In the genomic region with DNA sequence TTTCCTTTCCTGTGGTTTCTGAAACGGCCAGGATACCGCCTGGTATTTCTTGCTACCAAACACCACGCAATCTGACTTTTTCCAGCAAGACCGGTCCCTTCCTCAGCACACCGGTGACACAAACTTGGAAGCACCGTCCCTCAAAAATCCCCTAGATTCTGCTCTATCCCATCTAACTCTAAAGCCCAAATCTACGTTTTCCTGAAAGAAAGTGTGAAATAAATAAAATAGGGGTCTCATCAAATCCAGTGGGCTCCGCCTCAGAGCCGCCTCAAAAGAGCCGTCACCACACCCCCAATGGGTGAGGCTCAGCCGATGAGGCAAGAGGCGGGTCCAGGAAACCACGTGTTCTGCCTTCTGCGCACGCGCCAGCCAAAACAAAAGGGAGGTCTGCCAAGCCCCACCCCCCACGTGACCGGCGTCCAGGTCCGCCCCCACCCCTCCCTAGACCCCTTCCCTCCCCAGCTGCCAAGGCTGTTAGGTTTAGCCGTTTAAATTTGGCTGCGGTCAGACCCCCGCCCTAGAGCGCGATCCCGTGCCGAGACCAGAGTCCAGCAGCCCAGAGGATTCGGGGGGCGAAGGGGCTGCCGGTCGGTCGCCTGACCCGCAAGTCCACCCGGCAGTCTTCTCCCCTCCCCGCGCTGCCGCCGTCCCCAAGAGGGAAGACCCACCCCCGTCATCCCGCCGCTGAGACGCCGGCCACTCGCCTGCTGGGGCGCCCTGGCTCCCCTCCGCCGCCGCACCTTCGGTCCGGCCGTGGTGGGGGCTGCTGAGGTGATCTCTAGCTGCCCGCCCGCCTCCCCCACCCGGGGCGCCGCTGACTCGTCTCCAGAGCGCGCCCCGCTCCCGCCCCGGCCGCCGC, we compare ENCODE assay signal across 9 cellular contexts. TPM values are rescaled to one million over a fixed set of nuclear protein-coding genes. Genes with fewer than 3 reads are reported as not detected.
DNase-seq lines count a peak whose midpoint lies in the region; ATAC-seq, FAIRE-seq and TF ChIP-seq lines count a peak whose summit lies in the region.
"Had no signal": no experiment of that assay in that cellular context is flagged by ENCODE, and none has a peak within 500 bp of the region (broad histone marks: within the 10 kb centered on the region; RNA-seq: fewer than 3 reads in every experiment).

No MANE protein-coding gene starts in this region.

- H3K79me2 ChIP-seq in keratinocyte (ENCODE audit: control insufficient read depth, insufficient read depth, low read length): peaks cover 11% of the 10 kb centered on the region

- H3K27ac ChIP-seq in keratinocyte (ENCODE audit: control insufficient read depth, insufficient read depth, low read length): peak overlapping the region; percentile 95

- H3K4me2 ChIP-seq in keratinocyte (ENCODE audit: control insufficient read depth, extremely low read depth, insufficient read depth, low read depth, low read length): peak overlapping the region; percentile 92

- peak overlapping the region; percentile 72 to 92 (median 80) for H3K4me3 ChIP-seq in keratinocyte (ENCODE audit: control insufficient read depth in 2 of 3, extremely low read depth in 1 of 3, insufficient read depth in 2 of 3, low read depth in 1 of 3, low read length in 3 of 3)

- H3K27me3 ChIP-seq in keratinocyte (ENCODE audit: control insufficient read depth, extremely low read depth, insufficient read depth, low read length): no peaks in the 10 kb centered on the region

- ATAC-seq in HG03378 (IDR thresholded peaks at IDR 0.05; ENCODE audit: unreplicated experiment): peak; percentile 70

- H3K4me1 ChIP-seq in keratinocyte (ENCODE audit: control insufficient read depth, extremely low read depth, insufficient read depth, low read length): peaks cover 12% of the 10 kb centered on the region

- no peaks in the 10 kb centered on the region for H3K36me3 ChIP-seq in keratinocyte (ENCODE audit: control insufficient read depth in 2 of 2, extremely low read depth in 1 of 2, insufficient read depth in 2 of 2, low read length in 2 of 2)

- peak; percentile 95 for DNase-seq in AG20443 (ENCODE audit: low spot score)
- peak; percentile 86 for DNase-seq in NCI-H446 treated with DMSO at 0.1 percent for 48 hours (lab: John Stamatoyannopoulos, UW)
- peak; percentile 95 for DNase-seq in activated CD4-positive, alpha-beta T cell treated with anti-CD3 and anti-CD28 coated beads for 1 hour
- DNase-seq in cerebellum (ENCODE audit: low spot score): peak; percentile 93
- DNase-seq in keratinocyte (ENCODE audit: low read depth, low spot score): peak; percentile 73
- DNase-seq in stimulated activated CD4-positive, alpha-beta T cell treated with anti-CD3 and anti-CD28 coated beads, Interleukin-12 subunit alpha, Interleukin-12 subunit beta, amount 100 ng/mL, for 48 hours (ENCODE audit: low read depth in 2 of 3, low spot score in 1 of 3): peak; percentile 95 to 97 (median 96)

- H4K20me1 ChIP-seq in keratinocyte (ENCODE audit: control insufficient read depth, extremely low read depth, insufficient read depth, low read length): no peaks in the 10 kb centered on the region

- peak overlapping the region; percentile 90 for H2AFZ ChIP-seq in keratinocyte (ENCODE audit: control insufficient read depth, low read length)

- no peak for TF ChIP-seq CTCF in keratinocyte (optimal IDR thresholded peaks at IDR 0.05 in 1 of 3, IDR thresholded peaks at IDR 0.05 in 1 of 3, conservative IDR thresholded peaks at IDR 0.05 in 1 of 3; ENCODE audit: extremely low read depth in 1 of 3, insufficient read depth in 2 of 3, low read length in 3 of 3)

- dilution Hi-C loops in keratinocyte (cut with MboI; ENCODE audit: extremely low pct_ligation_motif_present, low sequenced_read_pairs): no loop called here

- peak; percentile 81 for FAIRE-seq in keratinocyte (lab: Jason Lieb, UNC)

- H3K9me3 ChIP-seq in keratinocyte (ENCODE audit: control insufficient read depth, low read depth, low read length): no peaks in the 10 kb centered on the region

- peak; percentile 55 for TF ChIP-seq POLR2A in GM19099 (IDR thresholded peaks at IDR 0.05; ENCODE audit: extremely low read depth, insufficient read length, low read depth)

- no peaks in the 10 kb centered on the region for H3K9me1 ChIP-seq in keratinocyte (ENCODE audit: control insufficient read depth, extremely low read depth, insufficient read depth, low read length)

- peak overlapping the region; percentile 96 for H3K9ac ChIP-seq in keratinocyte (ENCODE audit: control insufficient read depth, extremely low read depth, insufficient read depth, low read length)

RNA-seq across cellular contexts. Expression of a gene that starts 0.5 kb away (rescaled TPM):
- 87.2 TPM for total RNA-seq in cerebellum
- polyA plus RNA-seq in keratinocyte: 2.1 to 4.7 TPM (median 3.2 TPM) in 3 replicates
- 8.7 TPM for polyA plus RNA-seq in keratinocyte (2011; ENCODE audit: low read depth)
- 1.1 and 3.5 TPM in 2 replicates for polyA plus RNA-seq in keratinocyte (2011; cell fraction: cytosol; rRNA removed)
- polyA plus RNA-seq in keratinocyte (2011; cell fraction: nucleus; rRNA removed): 7.8 and 9.3 TPM in 2 replicates
- polyA plus RNA-seq in keratinocyte (2012; ENCODE audit: low replicate concordance): 1.4 and 5.5 TPM in 2 replicates
- polyA minus RNA-seq in keratinocyte: 2.5 to 5.6 TPM (median 2.8 TPM) in 3 replicates
- polyA minus RNA-seq in keratinocyte (2011; cell fraction: cytosol; rRNA and poly(A)+ RNA removed): 2.7 TPM
- polyA minus RNA-seq in keratinocyte (2011; cell fraction: nucleus; rRNA and poly(A)+ RNA removed): 5.4 and 7.0 TPM in 2 replicates

RNA-seq across cellular contexts. Expression of a gene that starts 54.6 kb away (rescaled TPM):
- 4.7 TPM for total RNA-seq in cerebellum
- 0.03 to 0.17 TPM (median 0.10 TPM) in 3 replicates for polyA plus RNA-seq in keratinocyte
- polyA plus RNA-seq in keratinocyte (2011; ENCODE audit: low read depth): 0.35 TPM
- 0.06 and 0.17 TPM in 2 replicates for polyA plus RNA-seq in keratinocyte (2011; cell fraction: cytosol; rRNA removed)
- polyA plus RNA-seq in keratinocyte (2011; cell fraction: nucleus; rRNA removed): 0.28 and 0.31 TPM in 2 replicates
- 0.07 TPM in 1 of 2 replicates, not detected in the other for polyA plus RNA-seq in keratinocyte (2012; ENCODE audit: low replicate concordance)
- 0.35 TPM in 1 of 3 replicates, not detected in the others for polyA minus RNA-seq in keratinocyte
- not detected for polyA minus RNA-seq in keratinocyte (2011; cell fraction: cytosol; rRNA and poly(A)+ RNA removed)
- not detected in 2 replicates for polyA minus RNA-seq in keratinocyte (2011; cell fraction: nucleus; rRNA and poly(A)+ RNA removed)
- total RNA-seq: activated CD8-positive, alpha-beta memory T cell treated with anti-CD3 and anti-CD28 coated beads for 36 hours had no signal

Comparison
In these comparisons a context has a peak if more than half of its experiments do, and no peak if none do; other contexts are left out.
1. Peak in every context shown above with its lines: DNase-seq, ATAC-seq, H3K4me3 ChIP-seq and H3K27ac ChIP-seq.